ENCODE assay signal across 28 cellular contexts in genomic region chr14:61483477-61483876, GRCh38.
A peak's percentile ranks its signal among the peaks of the same experiment; 100 is the strongest.
DNase-seq lines count a peak whose midpoint lies in the region; ATAC-seq and TF ChIP-seq lines count a peak whose summit lies in the region.
"Had no signal": no experiment of that assay in that cellular context is flagged by ENCODE, and none has a peak within 500 bp of the region (broad histone marks: within the 10 kb centered on the region; RNA-seq: fewer than 3 reads in every experiment).

No MANE protein-coding gene starts in this region.

- intact Hi-C loops in CD4-positive, alpha-beta T cell (cut with DNase I, micrococcal nuclease) = loop anchor here in 1 of 2 experiments (2.0 kb wide), 1 partner anchor 19 kb away; no protein-coding TSS in a partner anchor
- intact Hi-C loops in mammary epithelial cell (cut with micrococcal nuclease) = no loop called here

- no peaks in the 10 kb centered on the region for H4K20me1 ChIP-seq in mammary epithelial cell (ENCODE audit: insufficient read depth, low read length)

- no peak overlapping the region for H3K4me3 ChIP-seq in mammary epithelial cell (replicated peaks in 1 of 3; ENCODE audit: insufficient read depth in 1 of 3, low read depth in 2 of 3, low read length in 3 of 3)
- H3K4me3 ChIP-seq: gastrocnemius medialis, Peyer's patch, sigmoid colon, suprapubic skin, upper lobe of right lung had no signal

- WGBS in mammary epithelial cell (ENCODE audit: low coverage, missing lambda C conversion rate) = 95% methylated on average over 7 of the region's 7 CpGs

- no peak overlapping the region for H2AFZ ChIP-seq in mammary epithelial cell (ENCODE audit: low read depth, low read length)

- no TSS peak for BruUV-seq in mammary epithelial cell (replicated peaks; lab: Mats Ljungman, UMichigan)

- H3K79me2 ChIP-seq in mammary epithelial cell (ENCODE audit: insufficient read depth, low read length) = no peaks in the 10 kb centered on the region

- H3K9ac ChIP-seq in mammary epithelial cell (ENCODE audit: insufficient read depth, low read length) = no peak overlapping the region

- peaks cover 24% of the 10 kb centered on the region for H3K4me1 ChIP-seq in mammary epithelial cell (ENCODE audit: insufficient read depth, low read length)

- ATAC-seq in CD4-positive, alpha-beta T cell (ENCODE audit: poor library complexity) = no peak
- no peak for ATAC-seq in naive thymus-derived CD8-positive, alpha-beta T cell
- ATAC-seq in HG03469 (IDR thresholded peaks at IDR 0.05; ENCODE audit: unreplicated experiment) (no peak), HG03342 (IDR thresholded peaks at IDR 0.05; ENCODE audit: unreplicated experiment) (no peak)
- ATAC-seq: upper lobe of right lung had no signal

- H3K9me3 ChIP-seq in CD4-positive, alpha-beta T cell (ENCODE audit: control insufficient read depth, low read length) = no peaks in the 10 kb centered on the region
- H3K9me3 ChIP-seq in mammary epithelial cell (replicated peaks; ENCODE audit: insufficient read depth, low read length) = no peaks in the 10 kb centered on the region
- H3K9me3 ChIP-seq: gastrocnemius medialis, Peyer's patch, sigmoid colon, suprapubic skin, upper lobe of right lung had no signal

- in situ Hi-C loops in mammary epithelial cell (cut with MboI; ENCODE audit: low sequenced_read_pairs in 2 of 2) = no loop called here

- no peaks in the 10 kb centered on the region for H3K27me3 ChIP-seq in CD4-positive, alpha-beta T cell (ENCODE audit: control insufficient read depth, insufficient read depth, low read length)
- H3K27me3 ChIP-seq in mammary epithelial cell (ENCODE audit: insufficient read depth, low read length) = no peaks in the 10 kb centered on the region
- H3K27me3 ChIP-seq: brain microvascular endothelial cell, gastrocnemius medialis, Peyer's patch, sigmoid colon, suprapubic skin, upper lobe of right lung had no signal

- POLR2A ChIA-PET in CD4-positive, alpha-beta T cell (lab: Charles Lee) = no interaction called here
- POLR2A ChIA-PET in naive thymus-derived CD8-positive, alpha-beta T cell (lab: Charles Lee) = interaction anchor here (0.7 to 1.6 kb wide), 4 partner anchors 9 to 211 kb away, joined by 3 to 9 read pairs (median 4); partner anchors contain the start of gene HIF1A

- CTCF ChIA-PET in CD4-positive, alpha-beta T cell (lab: Charles Lee) = no interaction called here
- CTCF ChIA-PET in mammary epithelial cell (lab: Charles Lee; ENCODE audit: low non-redundant PET) = no interaction called here

- H3K9me3 Mint-ChIP-seq in T-helper 1 cell treated with Interleukin-12 subunit alpha and Interleukin-12 subunit beta and Interleukin-4 antibody, amounts not matched to agents 30 μg/mL and 1 μg/mL, for 36 hours = no peaks in the 10 kb centered on the region
- H3K9me3 Mint-ChIP-seq in CD4-positive, alpha-beta T cell = no peaks in the 10 kb centered on the region
- H3K9me3 Mint-ChIP-seq in activated naive CD8-positive, alpha-beta T cell (ENCODE audit: low read depth) = no peaks in the 10 kb centered on the region
- H3K9me3 Mint-ChIP-seq in naive thymus-derived CD8-positive, alpha-beta T cell = no peaks in the 10 kb centered on the region
- H3K9me3 Mint-ChIP-seq: activated CD4-positive, alpha-beta T cell treated with anti-CD3 and anti-CD28 coated beads, Interleukin-2, amount 10 ng/mL, durations not matched to agents 7 days and 5 days; IgD-negative memory B cell; mesothelial cell of epicardium; naive B cell had no signal

- H3K4me2 ChIP-seq in mammary epithelial cell (ENCODE audit: insufficient read depth, low read depth, low read length) = no peak overlapping the region

- no peak overlapping the region for H3K27ac ChIP-seq in CD4-positive, alpha-beta T cell (ENCODE audit: low read depth, low read length)
- H3K27ac ChIP-seq in mammary epithelial cell (ENCODE audit: insufficient read depth, low read depth, low read length) = no peak overlapping the region
- H3K27ac ChIP-seq: 22Rv1, brain microvascular endothelial cell, gastrocnemius medialis, sigmoid colon, suprapubic skin, upper lobe of right lung had no signal

- dilution Hi-C loops in mammary epithelial cell (cut with HindIII; ENCODE audit: low sequenced_read_pairs) = no loop called here

- H3K4me3 Mint-ChIP-seq in T-helper 1 cell treated with Interleukin-12 subunit alpha and Interleukin-12 subunit beta and Interleukin-4 antibody, amounts not matched to agents 30 μg/mL and 1 μg/mL, for 36 hours = no peak overlapping the region
- no peak overlapping the region for H3K4me3 Mint-ChIP-seq in CD4-positive, alpha-beta T cell
- H3K4me3 Mint-ChIP-seq in activated naive CD8-positive, alpha-beta T cell = no peak overlapping the region
- H3K4me3 Mint-ChIP-seq in naive thymus-derived CD8-positive, alpha-beta T cell = peak overlapping the region in 4 of 10 donors; percentile 19 to 41 (median 26)
- H3K4me3 Mint-ChIP-seq: activated CD4-positive, alpha-beta T cell treated with anti-CD3 and anti-CD28 coated beads, Interleukin-2, amount 10 ng/mL, durations not matched to agents 7 days and 5 days; IgD-negative memory B cell; mesothelial cell of epicardium; naive B cell had no signal

- peak overlapping the region; percentile 74 for H3K27ac Mint-ChIP-seq in T-helper 1 cell treated with Interleukin-12 subunit alpha and Interleukin-12 subunit beta and Interleukin-4 antibody, amounts not matched to agents 30 μg/mL and 1 μg/mL, for 36 hours
- peak overlapping the region; percentile 84 for H3K27ac Mint-ChIP-seq in CD4-positive, alpha-beta T cell
- peak overlapping the region; percentile 81 for H3K27ac Mint-ChIP-seq in activated naive CD8-positive, alpha-beta T cell
- peak overlapping the region in 9 of 10 donors; percentile 68 to 100 (median 97) for H3K27ac Mint-ChIP-seq in naive thymus-derived CD8-positive, alpha-beta T cell
- H3K27ac Mint-ChIP-seq: IgD-negative memory B cell had no signal

- no peak for DNase-seq in T-helper 1 cell
- DNase-seq in CD4-positive, alpha-beta T cell = no peak
- DNase-seq in naive thymus-derived CD8-positive, alpha-beta T cell = no peak
- no peak for DNase-seq in mammary epithelial cell
- DNase-seq: activated CD4-positive, alpha-beta T cell treated with anti-CD3 and anti-CD28 coated beads, Interleukin-2, amount 10 ng/mL, durations not matched to agents 7 days and 5 days; activated CD8-positive, alpha-beta memory T cell treated with anti-CD3 and anti-CD28 coated beads, Interleukin-2, amount 50 U/mL, for 4 hours; amniotic stem cell; brain microvascular endothelial cell; DND-41; gastrocnemius medialis; GF-D8; naive B cell; NCI-H2107; NCI-H774; occipital lobe; Peyer's patch; SIG-M5; sigmoid colon; stimulated activated CD4-positive, alpha-beta T cell treated with anti-CD3 and anti-CD28 coated beads, Interleukin-4, amount 100 ng/mL, for 24 hours; upper lobe of right lung had no signal

- peaks cover 74% of the 10 kb centered on the region for H3K4me1 Mint-ChIP-seq in T-helper 1 cell treated with Interleukin-12 subunit alpha and Interleukin-12 subunit beta and Interleukin-4 antibody, amounts not matched to agents 30 μg/mL and 1 μg/mL, for 36 hours (ENCODE audit: low read depth)
- H3K4me1 Mint-ChIP-seq in CD4-positive, alpha-beta T cell (ENCODE audit: low read depth) = peaks cover 85% of the 10 kb centered on the region
- H3K4me1 Mint-ChIP-seq in activated naive CD8-positive, alpha-beta T cell (ENCODE audit: low read depth) = peaks cover 84% of the 10 kb centered on the region
- H3K4me1 Mint-ChIP-seq in naive thymus-derived CD8-positive, alpha-beta T cell = peaks cover 34 to 79% (median 74%) of the 10 kb centered on the region in 4 donors

- H3K36me3 Mint-ChIP-seq in T-helper 1 cell treated with Interleukin-12 subunit alpha and Interleukin-12 subunit beta and Interleukin-4 antibody, amounts not matched to agents 30 μg/mL and 1 μg/mL, for 36 hours (ENCODE audit: low read depth) = peaks cover 61% of the 10 kb centered on the region
- H3K36me3 Mint-ChIP-seq in CD4-positive, alpha-beta T cell (ENCODE audit: low read depth) = peaks cover 48% of the 10 kb centered on the region
- peaks cover 23% of the 10 kb centered on the region for H3K36me3 Mint-ChIP-seq in activated naive CD8-positive, alpha-beta T cell
- peaks cover 0 to 81% (median 21%) of the 10 kb centered on the region in 3 donors for H3K36me3 Mint-ChIP-seq in naive thymus-derived CD8-positive, alpha-beta T cell
- H3K36me3 Mint-ChIP-seq: naive B cell had no signal

- no peak for TF ChIP-seq CTCF in CD4-positive, alpha-beta T cell (IDR thresholded peaks at IDR 0.05)
- TF ChIP-seq CTCF in mammary epithelial cell (conservative IDR thresholded peaks at IDR 0.05 in 1 of 2, IDR thresholded peaks at IDR 0.05 in 1 of 2; ENCODE audit: extremely low read depth in 1 of 2, insufficient read depth in 1 of 2, low read depth in 1 of 2, low read length in 2 of 2) = no peak

- H3K36me3 ChIP-seq in mammary epithelial cell (ENCODE audit: insufficient read depth, low read length) = no peaks in the 10 kb centered on the region
- H3K36me3 ChIP-seq: brain microvascular endothelial cell, gastrocnemius medialis, Peyer's patch, sigmoid colon had no signal

- H3K27me3 Mint-ChIP-seq in T-helper 1 cell treated with Interleukin-12 subunit alpha and Interleukin-12 subunit beta and Interleukin-4 antibody, amounts not matched to agents 30 μg/mL and 1 μg/mL, for 36 hours (ENCODE audit: low read depth) = no peaks in the 10 kb centered on the region
- no peaks in the 10 kb centered on the region for H3K27me3 Mint-ChIP-seq in CD4-positive, alpha-beta T cell
- no peaks in the 10 kb centered on the region for H3K27me3 Mint-ChIP-seq in activated naive CD8-positive, alpha-beta T cell
- no peaks in the 10 kb centered on the region for H3K27me3 Mint-ChIP-seq in naive thymus-derived CD8-positive, alpha-beta T cell
- H3K27me3 Mint-ChIP-seq: activated CD4-positive, alpha-beta T cell treated with anti-CD3 and anti-CD28 coated beads, Interleukin-2, amount 10 ng/mL, durations not matched to agents 7 days and 5 days; IgD-negative memory B cell; naive B cell had no signal
